In the genomic region with DNA sequence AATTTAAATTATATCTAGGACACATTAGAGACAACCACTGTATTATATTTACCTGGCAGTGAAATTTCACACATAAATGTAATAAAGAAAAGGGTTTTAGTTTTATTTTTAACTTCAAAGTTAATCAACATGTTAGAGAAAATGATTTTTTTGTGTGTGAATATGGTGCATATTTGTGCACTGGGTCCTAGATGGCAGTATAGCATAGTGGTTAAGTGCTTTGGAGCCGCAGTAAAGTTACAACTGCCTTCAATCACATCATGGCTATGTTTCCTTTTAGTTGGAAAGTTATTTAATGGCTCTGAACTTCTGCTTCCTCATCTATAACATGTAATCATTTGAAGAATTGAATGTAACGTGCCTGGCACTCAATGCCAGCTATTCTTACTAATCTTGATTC, we compare ENCODE assay signal across 2 cellular contexts.
TF ChIP-seq lines count a peak whose summit lies in the region.

No MANE protein-coding gene starts in this region.

TF ChIP-seq in liver, 16 proteins besides CTCF, POLR2A, EP300 and RAD21:
- TF ChIP-seq, protein P1, sequence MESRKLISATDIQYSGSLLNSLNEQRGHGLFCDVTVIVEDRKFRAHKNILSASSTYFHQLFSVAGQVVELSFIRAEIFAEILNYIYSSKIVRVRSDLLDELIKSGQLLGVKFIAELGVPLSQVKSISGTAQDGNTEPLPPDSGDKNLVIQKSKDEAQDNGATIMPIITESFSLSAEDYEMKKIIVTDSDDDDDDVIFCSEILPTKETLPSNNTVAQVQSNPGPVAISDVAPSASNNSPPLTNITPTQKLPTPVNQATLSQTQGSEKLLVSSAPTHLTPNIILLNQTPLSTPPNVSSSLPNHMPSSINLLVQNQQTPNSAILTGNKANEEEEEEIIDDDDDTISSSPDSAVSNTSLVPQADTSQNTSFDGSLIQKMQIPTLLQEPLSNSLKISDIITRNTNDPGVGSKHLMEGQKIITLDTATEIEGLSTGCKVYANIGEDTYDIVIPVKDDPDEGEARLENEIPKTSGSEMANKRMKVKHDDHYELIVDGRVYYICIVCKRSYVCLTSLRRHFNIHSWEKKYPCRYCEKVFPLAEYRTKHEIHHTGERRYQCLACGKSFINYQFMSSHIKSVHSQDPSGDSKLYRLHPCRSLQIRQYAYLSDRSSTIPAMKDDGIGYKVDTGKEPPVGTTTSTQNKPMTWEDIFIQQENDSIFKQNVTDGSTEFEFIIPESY (IDR thresholded peaks at IDR 0.05): no peak
- no peak for TF ChIP-seq RXRA (IDR thresholded peaks at IDR 0.05)
- TF ChIP-seq HNF4G (IDR thresholded peaks at IDR 0.05): no peak
- no peak for TF ChIP-seq HNF4A (conservative IDR thresholded peaks at IDR 0.05)
- no peak for TF ChIP-seq FOXA1 (IDR thresholded peaks at IDR 0.05)
- TF ChIP-seq, protein P2, sequence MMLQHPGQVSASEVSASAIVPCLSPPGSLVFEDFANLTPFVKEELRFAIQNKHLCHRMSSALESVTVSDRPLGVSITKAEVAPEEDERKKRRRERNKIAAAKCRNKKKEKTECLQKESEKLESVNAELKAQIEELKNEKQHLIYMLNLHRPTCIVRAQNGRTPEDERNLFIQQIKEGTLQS (IDR thresholded peaks at IDR 0.05): no peak
- TF ChIP-seq TAF1 (conservative IDR thresholded peaks at IDR 0.05): no peak

TF ChIP-seq in HepG2, 621 proteins besides CTCF, POLR2A, EP300 and RAD21 (continued from another document):
- TF ChIP-seq ZNF687 (CRISPR knock-in tag; IDR thresholded peaks at IDR 0.05): no peak
- TF ChIP-seq, protein P3, sequence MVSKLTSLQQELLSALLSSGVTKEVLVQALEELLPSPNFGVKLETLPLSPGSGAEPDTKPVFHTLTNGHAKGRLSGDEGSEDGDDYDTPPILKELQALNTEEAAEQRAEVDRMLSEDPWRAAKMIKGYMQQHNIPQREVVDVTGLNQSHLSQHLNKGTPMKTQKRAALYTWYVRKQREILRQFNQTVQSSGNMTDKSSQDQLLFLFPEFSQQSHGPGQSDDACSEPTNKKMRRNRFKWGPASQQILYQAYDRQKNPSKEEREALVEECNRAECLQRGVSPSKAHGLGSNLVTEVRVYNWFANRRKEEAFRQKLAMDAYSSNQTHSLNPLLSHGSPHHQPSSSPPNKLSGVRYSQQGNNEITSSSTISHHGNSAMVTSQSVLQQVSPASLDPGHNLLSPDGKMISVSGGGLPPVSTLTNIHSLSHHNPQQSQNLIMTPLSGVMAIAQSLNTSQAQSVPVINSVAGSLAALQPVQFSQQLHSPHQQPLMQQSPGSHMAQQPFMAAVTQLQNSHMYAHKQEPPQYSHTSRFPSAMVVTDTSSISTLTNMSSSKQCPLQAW (CRISPR knock-in tag; IDR thresholded peaks at IDR 0.05): no peak
- TF ChIP-seq HMGA1 (CRISPR knock-in tag; conservative IDR thresholded peaks at IDR 0.05): no peak
- no peak for TF ChIP-seq ZNF7 (CRISPR knock-in tag; IDR thresholded peaks at IDR 0.05)
- TF ChIP-seq POLR2AphosphoS5 (IDR thresholded peaks at IDR 0.05; ENCODE audit: low read depth, low read length): no peak
- no peak for TF ChIP-seq ADNP (CRISPR knock-in tag; IDR thresholded peaks at IDR 0.05)
- no peak for TF ChIP-seq CHCHD3 (CRISPR knock-in tag; IDR thresholded peaks at IDR 0.05)
